Comparison of ENCODE assay signal across 11 cellular contexts in the genomic region with DNA sequence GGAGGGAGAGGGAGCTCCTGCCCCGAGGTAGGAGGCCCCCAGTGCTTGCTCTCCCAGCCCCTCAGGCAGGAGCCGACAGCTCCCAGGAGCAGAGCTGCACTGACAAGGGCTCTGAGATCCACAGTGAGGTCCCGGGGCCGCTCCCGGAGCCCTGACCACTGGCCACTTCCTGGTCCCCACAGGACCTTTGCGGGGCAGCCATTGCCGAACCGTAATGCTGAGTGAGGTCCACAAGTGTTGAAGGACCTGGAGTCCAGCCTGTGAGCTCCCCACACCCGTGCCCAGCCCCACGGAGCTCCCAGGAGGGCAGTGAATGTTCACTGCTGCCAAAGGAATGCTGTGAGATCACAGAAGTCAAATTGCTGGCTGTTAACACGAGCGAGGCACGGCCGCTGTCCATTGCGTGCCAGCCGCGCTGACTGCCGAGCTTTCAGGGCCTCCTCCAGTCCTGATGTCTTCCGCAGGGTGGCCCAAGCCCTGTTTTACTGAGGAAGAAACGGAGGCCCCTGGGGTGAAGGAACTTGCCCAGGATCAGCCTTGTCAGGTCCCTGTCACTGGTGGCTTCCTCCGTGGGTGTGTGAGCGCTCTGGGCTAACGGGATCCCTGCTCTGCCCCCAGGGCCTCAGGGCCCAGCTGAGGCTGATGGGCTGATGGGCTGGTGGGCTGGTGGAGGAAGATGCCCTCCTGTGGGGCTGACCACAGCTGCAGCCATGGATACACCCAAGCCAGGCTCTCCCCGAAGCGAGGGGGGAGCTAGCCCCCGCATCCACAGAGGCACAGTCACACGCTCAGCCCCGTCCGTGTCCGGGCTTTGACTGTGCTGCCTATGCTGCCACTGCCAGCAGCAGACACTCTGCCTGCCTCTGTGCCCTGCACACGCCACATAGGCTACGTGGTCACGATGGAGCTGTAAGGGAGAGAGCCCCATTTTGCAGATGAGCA.
DNase-seq lines count a peak whose midpoint lies in the region; ATAC-seq and TF ChIP-seq lines count a peak whose summit lies in the region.
"Had no signal": no experiment of that assay in that cellular context is flagged by ENCODE, and none has a peak within 500 bp of the region (broad histone marks: within the 10 kb centered on the region; RNA-seq: fewer than 3 reads in every experiment).

No MANE protein-coding gene starts in this region.

- TF ChIP-seq CTCF in HEK293 (tag by site-specific recombination; IDR thresholded peaks at IDR 0.05): no peak
- TF ChIP-seq CTCF in body of pancreas (IDR thresholded peaks at IDR 0.05): no peak
- no peak for TF ChIP-seq CTCF in prostate gland (IDR thresholded peaks at IDR 0.05)

- H3K27ac ChIP-seq in HEK293 (ENCODE audit: extremely low read depth, low read depth, low read length): no peak overlapping the region
- peak overlapping the region in 3 of 4 donors; percentile 16 to 62 (median 24) for H3K27ac ChIP-seq in body of pancreas
- no peak overlapping the region for H3K27ac ChIP-seq in prostate gland

- WGBS in body of pancreas, 2 donors: 50 to 60% methylated on average over 6 to 33 of the region's 33 CpGs
- 60% methylated on average over 33 of the region's 33 CpGs for WGBS in prostate gland

- DNase-seq in body of pancreas (peak; percentile 29 to 54 (median 40)), left cardiac atrium (peak; percentile 48), skeletal muscle cell (ENCODE audit: low read depth) (peak; percentile 25), HuH-7 (ENCODE audit: low spot score) (no peak), prostate gland (ENCODE audit: low spot score) (no peak), NCI-H510A treated with DMSO at 0.1 percent for 48 hours (lab: John Stamatoyannopoulos, UW) (no peak), NCI-H1092 treated with DMSO at 0.1 percent for 48 hours (lab: John Stamatoyannopoulos, UW) (no peak)
- DNase-seq: activated effector memory CD4-positive, alpha-beta T cell treated with anti-CD3 and anti-CD28 coated beads, Interleukin-2, amount 50 U/mL, for 16 hours; NCI-H510A; stimulated activated CD4-positive, alpha-beta T cell treated with anti-CD3 and anti-CD28 coated beads, Interleukin-15, amount 100 ng/mL, for 24 hours had no signal

- H3K4me3 ChIP-seq in HEK293 (ENCODE audit: low read depth, low read length) (no peak overlapping the region), body of pancreas (no peak overlapping the region), skeletal muscle cell (ENCODE audit: low read depth, low read length) (no peak overlapping the region), prostate gland (no peak overlapping the region)

- no peaks in the 10 kb centered on the region for H3K9me3 ChIP-seq in HEK293 (ENCODE audit: control insufficient read depth, insufficient read depth, low read depth, low read length)
- H3K9me3 ChIP-seq in body of pancreas: no peaks in the 10 kb centered on the region
- no peaks in the 10 kb centered on the region for H3K9me3 ChIP-seq in prostate gland

- H3K4me1 ChIP-seq in HEK293 (ENCODE audit: control insufficient read depth, insufficient read depth, low read length) (peaks cover 8% of the 10 kb centered on the region), body of pancreas (peaks cover 16% of the 10 kb centered on the region), prostate gland (replicated peaks) (no peaks in the 10 kb centered on the region)

- CTCF ChIA-PET in HEK293 (lab: Yijun Ruan, JAX): interaction anchor here (0.6 kb wide), 1 partner anchor 42 kb away, joined by 4 read pairs; no protein-coding TSS in a partner anchor

- POLR2A ChIA-PET in HEK293 (lab: Yijun Ruan, JAX): no interaction called here

- ATAC-seq in body of pancreas: peak; percentile 64
- peak; percentile 68 to 80 for ATAC-seq in left cardiac atrium

- H3K27me3 ChIP-seq in body of pancreas: no peaks in the 10 kb centered on the region
- no peaks in the 10 kb centered on the region for H3K27me3 ChIP-seq in prostate gland (replicated peaks; ENCODE audit: insufficient read depth)

- intact Hi-C loops in body of pancreas (cut with DNase I): no loop called here
- intact Hi-C loops in left cardiac atrium (cut with DNase I): no loop called here
- intact Hi-C loops in prostate gland (cut with DNase I): no loop called here

- no peaks in the 10 kb centered on the region for H3K36me3 ChIP-seq in HEK293 (ENCODE audit: control insufficient read depth in 2 of 2, insufficient read depth in 1 of 2, low read length in 2 of 2)
- no peaks in the 10 kb centered on the region for H3K36me3 ChIP-seq in body of pancreas (replicated peaks in 1 of 2; ENCODE audit: insufficient read depth in 1 of 2, low read depth in 2 of 2)
- H3K36me3 ChIP-seq in prostate gland: no peaks in the 10 kb centered on the region

- peak in 2 of 3 donors; percentile 20 to 46 for TF ChIP-seq POLR2A in body of pancreas (IDR thresholded peaks at IDR 0.05)
- no peak for TF ChIP-seq POLR2A in prostate gland (IDR thresholded peaks at IDR 0.05)

TF ChIP-seq in HEK293, 187 proteins besides CTCF, POLR2A, EP300 and RAD21:
- TF ChIP-seq, protein P1, sequence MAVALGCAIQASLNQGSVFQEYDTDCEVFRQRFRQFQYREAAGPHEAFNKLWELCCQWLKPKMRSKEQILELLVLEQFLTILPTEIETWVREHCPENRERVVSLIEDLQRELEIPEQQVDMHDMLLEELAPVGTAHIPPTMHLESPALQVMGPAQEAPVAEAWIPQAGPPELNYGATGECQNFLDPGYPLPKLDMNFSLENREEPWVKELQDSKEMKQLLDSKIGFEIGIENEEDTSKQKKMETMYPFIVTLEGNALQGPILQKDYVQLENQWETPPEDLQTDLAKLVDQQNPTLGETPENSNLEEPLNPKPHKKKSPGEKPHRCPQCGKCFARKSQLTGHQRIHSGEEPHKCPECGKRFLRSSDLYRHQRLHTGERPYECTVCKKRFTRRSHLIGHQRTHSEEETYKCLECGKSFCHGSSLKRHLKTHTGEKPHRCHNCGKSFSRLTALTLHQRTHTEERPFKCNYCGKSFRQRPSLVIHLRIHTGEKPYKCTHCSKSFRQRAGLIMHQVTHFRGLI (tag by site-specific recombination; IDR thresholded peaks at IDR 0.05): no peak
- TF ChIP-seq ZNF311 (tag by site-specific recombination; IDR thresholded peaks at IDR 0.05; ENCODE audit: borderline replicate concordance) (no peak), EGR2 (tag by site-specific recombination; IDR thresholded peaks at IDR 0.05; ENCODE audit: low read depth) (peak; percentile 25; the same call in 1 of the 2 replicates), ZNF623 (tag by site-specific recombination; IDR thresholded peaks at IDR 0.05) (peak; percentile 39; the same call in 1 of the 2 replicates), ZNF174 (tag by site-specific recombination; IDR thresholded peaks at IDR 0.05) (no peak), ZFP3 (tag by site-specific recombination; IDR thresholded peaks at IDR 0.05; ENCODE audit: low read depth) (no peak)
- TF ChIP-seq, protein P2, sequence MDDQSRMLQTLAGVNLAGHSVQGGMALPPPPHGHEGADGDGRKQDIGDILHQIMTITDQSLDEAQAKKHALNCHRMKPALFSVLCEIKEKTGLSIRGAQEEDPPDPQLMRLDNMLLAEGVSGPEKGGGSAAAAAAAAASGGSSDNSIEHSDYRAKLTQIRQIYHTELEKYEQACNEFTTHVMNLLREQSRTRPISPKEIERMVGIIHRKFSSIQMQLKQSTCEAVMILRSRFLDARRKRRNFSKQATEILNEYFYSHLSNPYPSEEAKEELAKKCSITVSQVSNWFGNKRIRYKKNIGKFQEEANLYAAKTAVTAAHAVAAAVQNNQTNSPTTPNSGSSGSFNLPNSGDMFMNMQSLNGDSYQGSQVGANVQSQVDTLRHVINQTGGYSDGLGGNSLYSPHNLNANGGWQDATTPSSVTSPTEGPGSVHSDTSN (CRISPR knock-in tag; IDR thresholded peaks at IDR 0.05): 0 out of 2 replicates have a peak, but pooled peaks have one; percentile 37

Comparison
In these comparisons a context has a peak if more than half of its experiments do, and no peak if none do; other contexts are left out.
1. H3K27ac ChIP-seq: peak in body of pancreas (3 of 4); none in HEK293 (single experiment) and prostate gland (0 of 2).
2. DNase-seq: peak in body of pancreas (4 of 4), left cardiac atrium (single experiment) and skeletal muscle cell (single experiment); none in HuH-7 (single experiment), prostate gland (single experiment), NCI-H510A treated with DMSO at 0.1 percent for 48 hours (single experiment) and NCI-H1092 treated with DMSO at 0.1 percent for 48 hours (single experiment).